Comparison of ENCODE assay signal across 19 cellular contexts in genomic region chr11:97202613-97203292, GRCh38.
"Had no signal": no experiment of that assay in that cellular context is flagged by ENCODE, and none has a peak within 500 bp of the region (broad histone marks: within the 10 kb centered on the region; RNA-seq: fewer than 3 reads in every experiment).

No MANE protein-coding gene starts in this region.

- H3K4me3 ChIP-seq: lower lobe of right lung, upper lobe of left lung had no signal

- H3K27ac ChIP-seq: lower lobe of right lung, upper lobe of left lung had no signal

- DNase-seq: activated CD4-positive, alpha-beta memory T cell treated with anti-CD3 and anti-CD28 coated beads, Interleukin-2, amount 10 ng/mL, durations not matched to agents 7 days and 5 days; activated CD4-positive, alpha-beta T cell treated with anti-CD3 and anti-CD28 coated beads, Interleukin-2, amount 10 ng/mL, durations not matched to agents 24 days and 14 days; activated CD4-positive, CD25-positive, alpha-beta regulatory T cell; activated effector memory CD4-positive, alpha-beta T cell treated with anti-CD3 and anti-CD28 coated beads, Interleukin-2, amount 50 U/mL, for 16 hours; activated naive CD4-positive, alpha-beta T cell treated with anti-CD3 and anti-CD28 coated beads, Interleukin-2, amount 10 ng/mL, durations not matched to agents 7 days and 5 days; activated T-cell treated with anti-CD3 and anti-CD28 coated beads, Interleukin-2, amount 50 U/mL, for 72 hours; amygdala; effector CD4-positive, alpha-beta T cell; erythroblast; foreskin fibroblast; islet precursor cell; left cardiac atrium; lower lobe of right lung; naive thymus-derived CD4-positive, alpha-beta T cell; stimulated activated CD4-positive, alpha-beta T cell treated with anti-CD3 and anti-CD28 coated beads, Interleukin-12 subunit alpha, Interleukin-12 subunit beta, amount 100 ng/mL, for 4 hours; stimulated activated CD4-positive, alpha-beta T cell treated with anti-CD3 and anti-CD28 coated beads, Interleukin-4, amount 100 ng/mL, for 4 hours; stimulated activated naive CD8-positive, alpha-beta T cell treated with anti-CD3 and anti-CD28 coated beads, Interleukin-15, Interleukin-2, amounts not matched to agents 100 U/mL and 50 U/mL, for 24 hours; T-helper 9 cell; upper lobe of left lung had no signal

- ATAC-seq: activated T-cell treated with anti-CD3 and anti-CD28 coated beads, Interleukin-2, amount 50 U/mL, for 72 hours; naive thymus-derived CD4-positive, alpha-beta T cell; stimulated activated naive CD8-positive, alpha-beta T cell treated with anti-CD3 and anti-CD28 coated beads, Interleukin-15, Interleukin-2, amounts not matched to agents 100 U/mL and 50 U/mL, for 24 hours had no signal

- H3K36me3 ChIP-seq: lower lobe of right lung, upper lobe of left lung had no signal

- H3K9me3 ChIP-seq: lower lobe of right lung had no signal

- H3K4me1 ChIP-seq: lower lobe of right lung, upper lobe of left lung had no signal

- H3K27me3 ChIP-seq: upper lobe of left lung had no signal
